Comparison of ENCODE assay signal across 24 cellular contexts in genomic region chr6:32375739-32376529, GRCh38. TPM values are rescaled to one million over a fixed set of nuclear protein-coding genes. Genes with fewer than 3 reads are reported as not detected.
"Had no signal": no experiment of that assay in that cellular context is flagged by ENCODE, and none has a peak within 500 bp of the region (broad histone marks: within the 10 kb centered on the region; RNA-seq: fewer than 3 reads in every experiment).

No MANE protein-coding gene starts in this region.

- H3K4me3 ChIP-seq: colonic mucosa, esophagus squamous epithelium, hepatocyte had no signal

- H3K9me3 ChIP-seq: colonic mucosa, esophagus squamous epithelium, neutrophil had no signal

- H3K27ac Mint-ChIP-seq: naive B cell had no signal

- H3K4me2 ChIP-seq: hepatocyte had no signal

- DNase-seq: colonic mucosa; dermis blood vessel endothelial cell; esophagus squamous epithelium; foreskin keratinocyte; head of caudate nucleus; kidney glomerular epithelial cell; mesendoderm; naive B cell; stimulated activated CD4-positive, alpha-beta T cell treated with anti-CD3 and anti-CD28 coated beads, Interleukin-2, amount 100 ng/mL, for 24 hours; stimulated activated CD4-positive, alpha-beta T cell treated with anti-CD3 and anti-CD28 coated beads, Interleukin-4, amount 100 ng/mL, for 4 hours; stimulated activated naive CD4-positive, alpha-beta T cell treated with Interleukin-2 at 50 U/mL for 16 hours; trophoblast cell had no signal

- H3K4me1 ChIP-seq: colonic mucosa, esophagus squamous epithelium had no signal

- H3K9me3 Mint-ChIP-seq: naive B cell had no signal

- H3K4me3 Mint-ChIP-seq: nephron had no signal

- H3K27ac ChIP-seq: colonic mucosa, esophagus squamous epithelium, foreskin keratinocyte, hepatocyte, neutrophil had no signal

- H3K36me3 Mint-ChIP-seq: naive B cell had no signal

- H2AFZ ChIP-seq: hepatocyte had no signal

- H3K36me3 ChIP-seq: colonic mucosa, esophagus squamous epithelium, neutrophil had no signal

- H3K4me1 Mint-ChIP-seq: nephron had no signal

- H3K27me3 ChIP-seq: colonic mucosa, esophagus squamous epithelium, foreskin keratinocyte, hepatocyte, neutrophil had no signal

- ATAC-seq: foreskin keratinocyte, sciatic nerve had no signal

RNA-seq across cellular contexts. Expression of gene TSBP1, which starts 4.2 kb away (rescaled TPM):
- total RNA-seq: colonic mucosa, dermis blood vessel endothelial cell, epithelial cell of proximal tubule, esophagus squamous epithelium, foreskin keratinocyte, hepatocyte, liver, lung microvascular endothelial cell, osteoblast, pulmonary artery endothelial cell, sciatic nerve, skeletal muscle tissue, urinary bladder had no signal
- polyA plus RNA-seq: foreskin keratinocyte, hepatocyte, liver, thymus, urinary bladder had no signal

RNA-seq across cellular contexts. Expression of gene BTNL2, which starts 31.0 kb away (rescaled TPM):
- total RNA-seq: colonic mucosa, dermis blood vessel endothelial cell, esophagus squamous epithelium, foreskin keratinocyte, hepatocyte, liver, lung microvascular endothelial cell, osteoblast, pulmonary artery endothelial cell, sciatic nerve, skeletal muscle tissue, urinary bladder had no signal
- polyA plus RNA-seq: foreskin keratinocyte, liver, thymus, urinary bladder had no signal
